In genomic region chr20:25000268-25000801, GRCh38 we compare ENCODE assay signal across 8 cellular contexts. TPM values are rescaled to one million over a fixed set of nuclear protein-coding genes. Genes with fewer than 3 reads are reported as not detected.
DNase-seq lines count a peak whose midpoint lies in the region; ATAC-seq and TF ChIP-seq lines count a peak whose summit lies in the region.

No MANE protein-coding gene starts in this region.

- intact Hi-C loops in activated naive CD4-positive, alpha-beta T cell treated with anti-CD3 and anti-CD28 coated beads for 36 hours (cut with micrococcal nuclease) = no loop called here
- intact Hi-C loops in left colon (cut with DNase I, micrococcal nuclease) = no loop called here

- H3K27ac Mint-ChIP-seq in activated naive CD4-positive, alpha-beta T cell treated with anti-CD3 and anti-CD28 coated beads for 36 hours = peak overlapping the region; percentile 19
- no peak overlapping the region for H3K27ac Mint-ChIP-seq in endothelial cell (ENCODE audit: unreplicated experiment)
- no peak overlapping the region for H3K27ac Mint-ChIP-seq in stimulated activated memory B cell treated with anti-CD40 and anti-IgM and Interleukin-4, amounts not matched to agents 10 μg/mL and 1 μg/mL and 100 μg/mL, for 72 hours

- DNase-seq in activated naive CD4-positive, alpha-beta T cell treated with anti-CD3 and anti-CD28 coated beads for 36 hours = peak; percentile 11
- no peak for DNase-seq in activated naive CD4-positive, alpha-beta T cell treated with Interleukin-2 at 50 U/mL for 16 hours
- peak; percentile 40 for DNase-seq in astrocyte of the cerebellum (ENCODE audit: low read depth)
- DNase-seq in left colon = peak in 1 of 2 donors; percentile 36
- no peak for DNase-seq in endothelial cell (ENCODE audit: low spot score)
- no peak for DNase-seq in ecto neural progenitor cell (ENCODE audit: low spot score)

- ATAC-seq in left colon (peak; percentile 46), HG03565 (IDR thresholded peaks at IDR 0.05; ENCODE audit: unreplicated experiment) (no peak)
- ATAC-seq in stimulated activated memory B cell treated with anti-CD40 and anti-IgM and Interleukin-4, amounts not matched to agents 10 μg/mL and 1 μg/mL and 100 μg/mL, for 72 hours = no peak

- no peaks in the 10 kb centered on the region for H3K27me3 Mint-ChIP-seq in activated naive CD4-positive, alpha-beta T cell treated with anti-CD3 and anti-CD28 coated beads for 36 hours (ENCODE audit: low read depth)
- peaks cover 5% of the 10 kb centered on the region for H3K27me3 Mint-ChIP-seq in endothelial cell (ENCODE audit: unreplicated experiment)
- no peaks in the 10 kb centered on the region for H3K27me3 Mint-ChIP-seq in stimulated activated memory B cell treated with anti-CD40 and anti-IgM and Interleukin-4, amounts not matched to agents 10 μg/mL and 1 μg/mL and 100 μg/mL, for 72 hours

- peaks cover 8% of the 10 kb centered on the region for H3K4me1 Mint-ChIP-seq in activated naive CD4-positive, alpha-beta T cell treated with anti-CD3 and anti-CD28 coated beads for 36 hours (ENCODE audit: low read depth)
- no peaks in the 10 kb centered on the region for H3K4me1 Mint-ChIP-seq in endothelial cell (ENCODE audit: unreplicated experiment)
- H3K4me1 Mint-ChIP-seq in stimulated activated memory B cell treated with anti-CD40 and anti-IgM and Interleukin-4, amounts not matched to agents 10 μg/mL and 1 μg/mL and 100 μg/mL, for 72 hours = no peaks in the 10 kb centered on the region

- H3K4me3 Mint-ChIP-seq in activated naive CD4-positive, alpha-beta T cell treated with anti-CD3 and anti-CD28 coated beads for 36 hours = no peak overlapping the region
- H3K4me3 Mint-ChIP-seq in endothelial cell (ENCODE audit: unreplicated experiment) = no peak overlapping the region
- H3K4me3 Mint-ChIP-seq in stimulated activated memory B cell treated with anti-CD40 and anti-IgM and Interleukin-4, amounts not matched to agents 10 μg/mL and 1 μg/mL and 100 μg/mL, for 72 hours = no peak overlapping the region

- H3K9me3 Mint-ChIP-seq in activated naive CD4-positive, alpha-beta T cell treated with anti-CD3 and anti-CD28 coated beads for 36 hours = peaks cover 4% of the 10 kb centered on the region
- no peaks in the 10 kb centered on the region for H3K9me3 Mint-ChIP-seq in endothelial cell (ENCODE audit: unreplicated experiment)
- H3K9me3 Mint-ChIP-seq in stimulated activated memory B cell treated with anti-CD40 and anti-IgM and Interleukin-4, amounts not matched to agents 10 μg/mL and 1 μg/mL and 100 μg/mL, for 72 hours = no peaks in the 10 kb centered on the region

- TF ChIP-seq CTCF in astrocyte of the cerebellum (IDR thresholded peaks at IDR 0.05; ENCODE audit: low read depth, low read length, missing control alignments) (no peak), endothelial cell (IDR thresholded peaks at IDR 0.05; ENCODE audit: unreplicated experiment) (no peak)

- in situ Hi-C loops in astrocyte of the cerebellum (cut with HindIII; ENCODE audit: low sequenced_read_pairs) = loop anchor here (10.0 kb wide), 1 partner anchor 394 kb away; the partner anchor contains the start of gene ABHD12

- CTCF ChIA-PET in activated naive CD4-positive, alpha-beta T cell treated with anti-CD3 and anti-CD28 coated beads for 36 hours (lab: Charles Lee) = interaction anchor here (7.9 to 8.0 kb wide), 2 partner anchors 63 to 179 kb away, joined by 53 to 105 read pairs; no protein-coding TSS in a partner anchor

- no peak overlapping the region for H3K4me3 ChIP-seq in astrocyte of the cerebellum (ENCODE audit: low read depth, low read length)

- H3K36me3 Mint-ChIP-seq in activated naive CD4-positive, alpha-beta T cell treated with anti-CD3 and anti-CD28 coated beads for 36 hours (ENCODE audit: low read depth) = peaks cover 9% of the 10 kb centered on the region
- no peaks in the 10 kb centered on the region for H3K36me3 Mint-ChIP-seq in endothelial cell (ENCODE audit: low read depth, unreplicated experiment)
- H3K36me3 Mint-ChIP-seq in stimulated activated memory B cell treated with anti-CD40 and anti-IgM and Interleukin-4, amounts not matched to agents 10 μg/mL and 1 μg/mL and 100 μg/mL, for 72 hours = peaks cover 24% of the 10 kb centered on the region

RNA-seq across cellular contexts. Expression of gene APMAP, which starts 7.8 kb away (rescaled TPM):
- 10 to 100 TPM; 46.9 to 50.9 TPM for total RNA-seq in activated naive CD4-positive, alpha-beta T cell treated with anti-CD3 and anti-CD28 coated beads for 36 hours
- 10 to 100 TPM; 44.5 to 53.4 TPM for total RNA-seq in left colon
- 95.2 TPM for total RNA-seq in endothelial cell (ENCODE audit: unreplicated experiment)

RNA-seq across cellular contexts. Expression of gene CST7, which starts 51.3 kb away (rescaled TPM):
- total RNA-seq in activated naive CD4-positive, alpha-beta T cell treated with anti-CD3 and anti-CD28 coated beads for 36 hours = 10 to 100 TPM; 37.8 to 43.1 TPM
- total RNA-seq in left colon = 1 to 10 TPM in 1 of 2 donors, under 1 TPM in 1; 0.85 to 1.8 TPM
- total RNA-seq in endothelial cell (ENCODE audit: unreplicated experiment) = not detected

RNA-seq across cellular contexts. Expression of gene ACSS1, which starts 57.6 kb away (rescaled TPM):
- total RNA-seq in activated naive CD4-positive, alpha-beta T cell treated with anti-CD3 and anti-CD28 coated beads for 36 hours = 10 to 100 TPM in 1 of 2 experiments, 1 to 10 TPM in 1; 9.4 to 10.1 TPM
- total RNA-seq in left colon (10 to 100 TPM; 37.8 to 43.6 TPM), endothelial cell (ENCODE audit: unreplicated experiment) (15.5 TPM)

Comparison
In these comparisons a context has a peak if more than half of its experiments do, and no peak if none do; other contexts are left out.
1. DNase-seq: peak in activated naive CD4-positive, alpha-beta T cell treated with anti-CD3 and anti-CD28 coated beads for 36 hours (single experiment) and astrocyte of the cerebellum (single experiment); none in activated naive CD4-positive, alpha-beta T cell treated with Interleukin-2 at 50 U/mL for 16 hours (single experiment), endothelial cell (single experiment) and ecto neural progenitor cell (single experiment).
2. RNA of gene CST7, which starts 51.3 kb away (total RNA-seq): 37.8 to 43.1 TPM in activated naive CD4-positive, alpha-beta T cell treated with anti-CD3 and anti-CD28 coated beads for 36 hours; 0.85 to 1.8 TPM in left colon and not detected in endothelial cell (single experiment); every median in the first group is over 10 times any median in the second.